ENCODE assay signal across 30 cellular contexts in the genomic region with DNA sequence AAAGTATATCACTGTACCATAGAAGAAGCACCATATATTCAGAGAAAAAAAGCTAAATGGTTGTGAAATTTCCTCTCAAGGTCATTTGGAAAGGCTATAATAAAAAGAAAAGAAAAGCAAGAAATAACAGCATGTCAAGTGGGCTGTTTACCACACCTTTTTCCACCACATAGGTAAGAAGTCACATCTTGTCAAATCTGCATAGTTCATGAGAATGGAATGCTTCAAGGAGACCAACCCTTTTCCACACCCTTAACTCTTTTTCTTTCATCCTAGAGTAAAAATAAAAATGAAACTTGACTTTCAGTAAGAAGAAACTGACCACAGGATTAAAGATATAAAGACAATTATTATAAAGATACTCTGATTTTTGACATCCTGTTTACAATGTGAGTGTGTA.
DNase-seq lines count a peak whose midpoint lies in the region; ATAC-seq, FAIRE-seq and TF ChIP-seq lines count a peak whose summit lies in the region.
"Had no signal": no experiment of that assay in that cellular context is flagged by ENCODE, and none has a peak within 500 bp of the region (broad histone marks: within the 10 kb centered on the region; RNA-seq: fewer than 3 reads in every experiment).

No MANE protein-coding gene starts in this region.

- H3K36me3 Mint-ChIP-seq in MCF 10A (ENCODE audit: insufficient read depth, unreplicated experiment) (no peaks in the 10 kb centered on the region), astrocyte (ENCODE audit: low read depth, unreplicated experiment) (no peaks in the 10 kb centered on the region)
- H3K36me3 Mint-ChIP-seq: immature natural killer cell, T-cell had no signal

- H3K9me3 Mint-ChIP-seq in MCF 10A (ENCODE audit: unreplicated experiment): no peaks in the 10 kb centered on the region
- H3K9me3 Mint-ChIP-seq in astrocyte (ENCODE audit: unreplicated experiment): no peaks in the 10 kb centered on the region
- H3K9me3 Mint-ChIP-seq: GM23338, T-cell had no signal

- H3K4me1 ChIP-seq in breast epithelium: no peaks in the 10 kb centered on the region
- H3K4me1 ChIP-seq in astrocyte (ENCODE audit: insufficient read depth, low read length): peaks cover 18% of the 10 kb centered on the region
- H3K4me1 ChIP-seq in left lung: no peaks in the 10 kb centered on the region
- H3K4me1 ChIP-seq: right atrium auricular region had no signal

- no peak overlapping the region for H2AFZ ChIP-seq in astrocyte (ENCODE audit: low read depth, low read length)
- H2AFZ ChIP-seq: GM23338 had no signal

- H3K9me3 ChIP-seq in breast epithelium (no peaks in the 10 kb centered on the region), astrocyte (ENCODE audit: insufficient read depth, low read depth, low read length) (no peaks in the 10 kb centered on the region), left lung (no peaks in the 10 kb centered on the region)
- H3K9me3 ChIP-seq: left ventricle myocardium inferior, pancreas, right atrium auricular region, spleen had no signal

- POLR2A ChIA-PET in MCF 10A (lab: Yijun Ruan, JAX): interaction anchor here (0.7 to 3.0 kb wide), 17 partner anchors 9 to 800 kb away, joined by 3 to 37 read pairs (median 4); a partner anchor contains a TSS

- H4K20me1 ChIP-seq in astrocyte (ENCODE audit: insufficient read depth, low read length): no peaks in the 10 kb centered on the region

- CTCF ChIA-PET in MCF 10A (lab: Yijun Ruan, JAX): interaction anchor here (0.5 to 0.9 kb wide), 2 partner anchors 214 to 293 kb away, joined by 3 to 4 read pairs; no protein-coding TSS in a partner anchor

- no peak for TF ChIP-seq POLR2A in breast epithelium (IDR thresholded peaks at IDR 0.05)

- peak; percentile 60 for DNase-seq in MCF 10A (ENCODE audit: unreplicated experiment)
- no peak for DNase-seq in breast epithelium (ENCODE audit: low spot score in 2 of 2)
- peak; percentile 11 for DNase-seq in astrocyte (ENCODE audit: low read depth)
- DNase-seq in left lung: no peak
- DNase-seq in activated T-cell treated with anti-CD3 and anti-CD28 coated beads, Interleukin-2, amount 50 U/mL, for 48 hours: no peak
- DNase-seq in superior temporal gyrus (ENCODE audit: extremely low spot score): no peak
- DNase-seq: activated CD4-positive, alpha-beta T cell treated with anti-CD3 and anti-CD28 coated beads, Interleukin-2, amount 50 U/mL, for 48 hours; activated CD8-positive, alpha-beta memory T cell treated with anti-CD3 and anti-CD28 coated beads, Interleukin-2, amount 50 U/mL, for 48 hours; activated naive CD8-positive, alpha-beta T cell treated with anti-CD3 and anti-CD28 coated beads, Interleukin-2, amount 10 ng/mL, durations not matched to agents 7 days and 5 days; AML-193; cerebellar nuclear complex; erythroblast; foreskin melanocyte; hippocampal formation; immature natural killer cell; Kasumi-1; left ventricle myocardium inferior; NCI-H1105; NCI-H2081; NCI-H446; pancreas; spleen; stimulated activated naive CD8-positive, alpha-beta T cell treated with anti-CD3 and anti-CD28 coated beads, Interleukin-15, Interleukin-2, amounts not matched to agents 100 U/mL and 50 U/mL, for 24 hours; T-cell had no signal

- BruUV-seq in MCF 10A (replicated peaks; lab: Mats Ljungman, UMichigan): TSS peak; percentile 25

- H3K4me3 Mint-ChIP-seq in MCF 10A (ENCODE audit: unreplicated experiment): peak overlapping the region; percentile 50
- H3K4me3 Mint-ChIP-seq in astrocyte (ENCODE audit: unreplicated experiment): no peak overlapping the region
- H3K4me3 Mint-ChIP-seq: activated naive CD8-positive, alpha-beta T cell treated with anti-CD3 and anti-CD28 coated beads, Interleukin-2, amount 10 ng/mL, durations not matched to agents 7 days and 5 days; GM23338; immature natural killer cell; T-cell had no signal

- peak overlapping the region; percentile 0 for H3K4me2 ChIP-seq in astrocyte (ENCODE audit: low read length)
- H3K4me2 ChIP-seq: GM23338 had no signal

- H3K36me3 ChIP-seq in breast epithelium: no peaks in the 10 kb centered on the region
- H3K36me3 ChIP-seq in astrocyte (ENCODE audit: insufficient read depth, low read length): no peaks in the 10 kb centered on the region
- no peaks in the 10 kb centered on the region for H3K36me3 ChIP-seq in left lung
- H3K36me3 ChIP-seq: left ventricle myocardium inferior, pancreas, right atrium auricular region, spleen had no signal

- no peak overlapping the region for H3K9ac ChIP-seq in astrocyte (ENCODE audit: low read length)

- no peak overlapping the region for H3K4me3 ChIP-seq in breast epithelium
- no peak overlapping the region for H3K4me3 ChIP-seq in astrocyte (ENCODE audit: insufficient read depth, low read depth, low read length)
- H3K4me3 ChIP-seq in left lung: no peak overlapping the region
- H3K4me3 ChIP-seq: GM23338, left ventricle myocardium inferior, pancreas, right atrium auricular region, spleen had no signal

- no peak for FAIRE-seq in astrocyte (lab: Jason Lieb, UNC)
- FAIRE-seq: pancreas had no signal

- H3K79me2 ChIP-seq in astrocyte (ENCODE audit: insufficient read depth, low read length): no peaks in the 10 kb centered on the region

- no peak for TF ChIP-seq CTCF in MCF 10A (IDR thresholded peaks at IDR 0.05; ENCODE audit: unreplicated experiment)
- TF ChIP-seq CTCF in breast epithelium (IDR thresholded peaks at IDR 0.05): no peak
- no peak for TF ChIP-seq CTCF in astrocyte (IDR thresholded peaks at IDR 0.05; ENCODE audit: insufficient read depth, low read depth, low read length)
- TF ChIP-seq CTCF in left lung (IDR thresholded peaks at IDR 0.05): no peak

- H3K27me3 ChIP-seq in breast epithelium: no peaks in the 10 kb centered on the region
- no peaks in the 10 kb centered on the region for H3K27me3 ChIP-seq in astrocyte (ENCODE audit: insufficient read depth, low read length)
- H3K27me3 ChIP-seq in left lung: no peaks in the 10 kb centered on the region
- H3K27me3 ChIP-seq: pancreas, right atrium auricular region, spleen had no signal

- peak overlapping the region; percentile 53 for H3K27ac Mint-ChIP-seq in MCF 10A (ENCODE audit: low read depth, unreplicated experiment)
- no peak overlapping the region for H3K27ac Mint-ChIP-seq in astrocyte (ENCODE audit: unreplicated experiment)
- H3K27ac Mint-ChIP-seq: activated naive CD8-positive, alpha-beta T cell treated with anti-CD3 and anti-CD28 coated beads, Interleukin-2, amount 10 ng/mL, durations not matched to agents 7 days and 5 days; GM23338; T-cell had no signal

- ATAC-seq in left lung (peak; percentile 92), HG03196 (IDR thresholded peaks at IDR 0.05; ENCODE audit: unreplicated experiment) (no peak), GM21367 (IDR thresholded peaks at IDR 0.05; ENCODE audit: unreplicated experiment) (no peak)
- ATAC-seq: GM23338; Panc1; stimulated activated naive CD8-positive, alpha-beta T cell treated with anti-CD3 and anti-CD28 coated beads, Interleukin-15, Interleukin-2, amounts not matched to agents 100 U/mL and 50 U/mL, for 24 hours; T-cell had no signal

- no peak overlapping the region for H3K27ac ChIP-seq in breast epithelium
- H3K27ac ChIP-seq in astrocyte (ENCODE audit: low read depth, low read length): no peak overlapping the region
- H3K27ac ChIP-seq in left lung: peak overlapping the region; percentile 37 to 59
- H3K27ac ChIP-seq: 22Rv1, left ventricle myocardium inferior, pancreas, right atrium auricular region, spleen had no signal

- intact Hi-C loops in MCF 10A (cut with micrococcal nuclease): no loop called here
- intact Hi-C loops in breast epithelium (cut with DNase I; ENCODE audit: low total_unique reads): no loop called here
- intact Hi-C loops in left lung (cut with DNase I): no loop called here

- H3K4me1 Mint-ChIP-seq in MCF 10A (ENCODE audit: insufficient read depth, unreplicated experiment) (peaks cover 22% of the 10 kb centered on the region), astrocyte (ENCODE audit: low read depth, unreplicated experiment) (peaks cover 5% of the 10 kb centered on the region)
- H3K4me1 Mint-ChIP-seq: GM23338 had no signal

- H3K27me3 Mint-ChIP-seq in MCF 10A (ENCODE audit: insufficient read depth, unreplicated experiment) (no peaks in the 10 kb centered on the region), astrocyte (ENCODE audit: low read depth, unreplicated experiment) (no peaks in the 10 kb centered on the region)
- H3K27me3 Mint-ChIP-seq: activated naive CD8-positive, alpha-beta T cell treated with anti-CD3 and anti-CD28 coated beads, Interleukin-2, amount 10 ng/mL, durations not matched to agents 7 days and 5 days had no signal

Comparison
In these comparisons a context has a peak if more than half of its experiments do, and no peak if none do; other contexts are left out.
1. DNase-seq: peak in MCF 10A (single experiment) and astrocyte (single experiment); none in breast epithelium (0 of 2), left lung (0 of 2), activated T-cell treated with anti-CD3 and anti-CD28 coated beads, Interleukin-2, amount 50 U/mL, for 48 hours (0 of 2) and superior temporal gyrus (single experiment).
2. H3K27ac ChIP-seq: peak in left lung (2 of 2); none in breast epithelium (0 of 2) and astrocyte (single experiment).